Comparison of ENCODE assay signal across 19 cellular contexts in the genomic region with DNA sequence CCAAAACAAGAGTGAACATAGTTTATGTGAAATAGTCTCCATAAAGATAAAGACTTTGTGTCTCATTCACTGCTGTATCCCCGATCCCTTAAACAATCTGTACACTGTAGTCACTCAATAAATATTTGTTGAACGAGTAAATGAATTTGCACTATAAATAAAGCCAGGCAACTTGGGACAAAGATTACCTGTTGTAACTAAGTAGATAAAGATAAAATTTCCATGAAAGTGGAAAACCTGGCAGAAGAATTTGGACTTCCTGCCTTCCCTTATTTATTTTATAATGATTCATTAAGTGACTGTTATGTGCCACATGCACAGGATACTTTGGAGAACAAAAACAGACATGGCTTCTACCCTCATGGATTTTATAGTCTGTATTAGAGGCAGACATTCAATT.
DNase-seq lines count a peak whose midpoint lies in the region; ATAC-seq, FAIRE-seq and TF ChIP-seq lines count a peak whose summit lies in the region.
"Had no signal": no experiment of that assay in that cellular context is flagged by ENCODE, and none has a peak within 500 bp of the region (broad histone marks: within the 10 kb centered on the region; RNA-seq: fewer than 3 reads in every experiment).

No MANE protein-coding gene starts in this region.

- no peak overlapping the region for H3K4me3 Mint-ChIP-seq in HFFc6
- H3K4me3 Mint-ChIP-seq: CD4-positive, alpha-beta T cell had no signal

- H3K9me3 ChIP-seq in liver (ENCODE audit: control insufficient read depth in 4 of 4, low read length in 3 of 4) (no peaks in the 10 kb centered on the region), gastroesophageal sphincter (no peaks in the 10 kb centered on the region)
- H3K9me3 ChIP-seq: BE2C had no signal

- no peaks in the 10 kb centered on the region for H3K27me3 Mint-ChIP-seq in HFFc6 (ENCODE audit: insufficient read depth)
- H3K27me3 Mint-ChIP-seq: CD4-positive, alpha-beta T cell had no signal

- no peaks in the 10 kb centered on the region; the same call in 1 of the 2 replicates for H3K36me3 Mint-ChIP-seq in HFFc6 (ENCODE audit: low read depth)

- H3K27ac ChIP-seq in liver (ENCODE audit: low read depth in 1 of 2, low read length in 2 of 2), result no peak overlapping the region
- H3K27ac ChIP-seq in gastroesophageal sphincter, result no peak overlapping the region
- H3K27ac ChIP-seq: RWPE1 had no signal

- no peak overlapping the region for H3K9ac ChIP-seq in liver (ENCODE audit: low read depth in 1 of 2, low read length in 2 of 2)

- 32% methylated on average over 2 of the region's 2 CpGs for WGBS in liver
- WGBS in gastroesophageal sphincter (ENCODE audit: low coverage in 1 of 2), 2 donors, result 55 to 64% methylated on average over 2 of the region's 2 CpGs

- no peak for TF ChIP-seq EP300 in gastroesophageal sphincter (IDR thresholded peaks at IDR 0.05)

- no peak for TF ChIP-seq POLR2A in gastroesophageal sphincter (IDR thresholded peaks at IDR 0.05)

- no peaks in the 10 kb centered on the region for H3K9me3 Mint-ChIP-seq in HFFc6
- H3K9me3 Mint-ChIP-seq: CD4-positive, alpha-beta T cell had no signal

- peak; percentile 14 to 52 for TF ChIP-seq RAD21 in liver (IDR thresholded peaks at IDR 0.05)

- H3K4me3 ChIP-seq in bronchial epithelial cell (ENCODE audit: low read depth, low read length), result no peak overlapping the region
- no peak overlapping the region for H3K4me3 ChIP-seq in liver (ENCODE audit: low read depth in 1 of 3, low read length in 3 of 3)
- no peak overlapping the region for H3K4me3 ChIP-seq in gastroesophageal sphincter

- no peaks in the 10 kb centered on the region for H3K4me1 ChIP-seq in liver (ENCODE audit: control insufficient read depth in 4 of 4, insufficient read depth in 4 of 4, low read length in 3 of 4)
- no peaks in the 10 kb centered on the region for H3K4me1 ChIP-seq in gastroesophageal sphincter
- H3K4me1 ChIP-seq: BE2C had no signal

- H3K36me3 ChIP-seq in bronchial epithelial cell (ENCODE audit: control insufficient read depth, insufficient read depth, low read length), result no peaks in the 10 kb centered on the region
- no peaks in the 10 kb centered on the region for H3K36me3 ChIP-seq in liver (ENCODE audit: control insufficient read depth in 4 of 4, insufficient read depth in 3 of 4, low read depth in 1 of 4, low read length in 3 of 4)
- no peaks in the 10 kb centered on the region for H3K36me3 ChIP-seq in gastroesophageal sphincter
- H3K36me3 ChIP-seq: BE2C had no signal

- 0 out of 2 replicates have a peak overlapping the region, but pooled peaks have one; percentile 35 for H3K27ac Mint-ChIP-seq in HFFc6
- H3K27ac Mint-ChIP-seq: CD4-positive, alpha-beta T cell had no signal

- H3K27me3 ChIP-seq in bronchial epithelial cell (ENCODE audit: control insufficient read depth, insufficient read depth, low read length), result no peaks in the 10 kb centered on the region
- no peaks in the 10 kb centered on the region for H3K27me3 ChIP-seq in liver (ENCODE audit: control insufficient read depth in 4 of 4, insufficient read depth in 4 of 4, low read length in 3 of 4)
- H3K27me3 ChIP-seq in gastroesophageal sphincter, result no peaks in the 10 kb centered on the region
- H3K27me3 ChIP-seq: BE2C had no signal

- ATAC-seq in gastroesophageal sphincter, result no peak

- DNase-seq in HFFc6 (no peak), bronchial epithelial cell (ENCODE audit: low read depth) (peak; percentile 32), NCI-H69 (lab: John Stamatoyannopoulos, UW) (no peak), NCI-H1048 (lab: John Stamatoyannopoulos, UW) (no peak), foreskin melanocyte (no peak)
- DNase-seq: BE2C; CD4-positive, alpha-beta T cell; DND-41; MV-4-11; NCI-H1436; NCI-H2029 treated with DMSO at 0.1 percent for 48 hours; NCI-H2171 treated with DMSO at 0.1 percent for 48 hours; NCI-H446 treated with DMSO at 0.1 percent for 48 hours; NCI-H748 treated with DMSO at 0.1 percent for 48 hours; OCI-M1 had no signal

- no peak for FAIRE-seq in bronchial epithelial cell (lab: Jason Lieb, UNC)
- FAIRE-seq: D721Med had no signal

- no peak for TF ChIP-seq CTCF in HFFc6 (IDR thresholded peaks at IDR 0.05)
- no peak for TF ChIP-seq CTCF in bronchial epithelial cell (IDR thresholded peaks at IDR 0.05; ENCODE audit: insufficient read depth, low read length, severe bottlenecking)
- TF ChIP-seq CTCF in liver (IDR thresholded peaks at IDR 0.05; ENCODE audit: low read depth, low read length, missing input control), result no peak
- no peak for TF ChIP-seq CTCF in gastroesophageal sphincter (IDR thresholded peaks at IDR 0.05)

- peaks cover 26% of the 10 kb centered on the region for H3K4me1 Mint-ChIP-seq in HFFc6 (ENCODE audit: low read depth)

TF ChIP-seq in liver, 16 proteins besides CTCF, POLR2A, EP300 and RAD21:
- TF ChIP-seq JUND (IDR thresholded peaks at IDR 0.05), result peak; percentile 70 to 83
- peak; percentile 84 for TF ChIP-seq FOXA2 (IDR thresholded peaks at IDR 0.05)
- peak; percentile 14 to 69 for TF ChIP-seq RXRA (IDR thresholded peaks at IDR 0.05)
- TF ChIP-seq, protein P1, sequence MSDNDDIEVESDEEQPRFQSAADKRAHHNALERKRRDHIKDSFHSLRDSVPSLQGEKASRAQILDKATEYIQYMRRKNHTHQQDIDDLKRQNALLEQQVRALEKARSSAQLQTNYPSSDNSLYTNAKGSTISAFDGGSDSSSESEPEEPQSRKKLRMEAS (IDR thresholded peaks at IDR 0.05), result peak; percentile 51
- peak; percentile 60 for TF ChIP-seq FOXA1 (IDR thresholded peaks at IDR 0.05)
- peak in 1 of 2 donors; percentile 60 for TF ChIP-seq GABPA (IDR thresholded peaks at IDR 0.05 in 1 of 2, conservative IDR thresholded peaks at IDR 0.05 in 1 of 2)
- peak; percentile 79 to 88 for TF ChIP-seq HNF4A (conservative IDR thresholded peaks at IDR 0.05)
- no peak for TF ChIP-seq TAF1 (conservative IDR thresholded peaks at IDR 0.05)
- TF ChIP-seq HNF4G (IDR thresholded peaks at IDR 0.05), result no peak
- TF ChIP-seq, protein P2, sequence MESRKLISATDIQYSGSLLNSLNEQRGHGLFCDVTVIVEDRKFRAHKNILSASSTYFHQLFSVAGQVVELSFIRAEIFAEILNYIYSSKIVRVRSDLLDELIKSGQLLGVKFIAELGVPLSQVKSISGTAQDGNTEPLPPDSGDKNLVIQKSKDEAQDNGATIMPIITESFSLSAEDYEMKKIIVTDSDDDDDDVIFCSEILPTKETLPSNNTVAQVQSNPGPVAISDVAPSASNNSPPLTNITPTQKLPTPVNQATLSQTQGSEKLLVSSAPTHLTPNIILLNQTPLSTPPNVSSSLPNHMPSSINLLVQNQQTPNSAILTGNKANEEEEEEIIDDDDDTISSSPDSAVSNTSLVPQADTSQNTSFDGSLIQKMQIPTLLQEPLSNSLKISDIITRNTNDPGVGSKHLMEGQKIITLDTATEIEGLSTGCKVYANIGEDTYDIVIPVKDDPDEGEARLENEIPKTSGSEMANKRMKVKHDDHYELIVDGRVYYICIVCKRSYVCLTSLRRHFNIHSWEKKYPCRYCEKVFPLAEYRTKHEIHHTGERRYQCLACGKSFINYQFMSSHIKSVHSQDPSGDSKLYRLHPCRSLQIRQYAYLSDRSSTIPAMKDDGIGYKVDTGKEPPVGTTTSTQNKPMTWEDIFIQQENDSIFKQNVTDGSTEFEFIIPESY (IDR thresholded peaks at IDR 0.05), result peak; percentile 62
- TF ChIP-seq YY1 (IDR thresholded peaks at IDR 0.05), result peak; percentile 75
- TF ChIP-seq, protein P3, sequence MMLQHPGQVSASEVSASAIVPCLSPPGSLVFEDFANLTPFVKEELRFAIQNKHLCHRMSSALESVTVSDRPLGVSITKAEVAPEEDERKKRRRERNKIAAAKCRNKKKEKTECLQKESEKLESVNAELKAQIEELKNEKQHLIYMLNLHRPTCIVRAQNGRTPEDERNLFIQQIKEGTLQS (IDR thresholded peaks at IDR 0.05), result no peak
- TF ChIP-seq SP1 (IDR thresholded peaks at IDR 0.05), result peak; percentile 60
- TF ChIP-seq, protein P4, sequence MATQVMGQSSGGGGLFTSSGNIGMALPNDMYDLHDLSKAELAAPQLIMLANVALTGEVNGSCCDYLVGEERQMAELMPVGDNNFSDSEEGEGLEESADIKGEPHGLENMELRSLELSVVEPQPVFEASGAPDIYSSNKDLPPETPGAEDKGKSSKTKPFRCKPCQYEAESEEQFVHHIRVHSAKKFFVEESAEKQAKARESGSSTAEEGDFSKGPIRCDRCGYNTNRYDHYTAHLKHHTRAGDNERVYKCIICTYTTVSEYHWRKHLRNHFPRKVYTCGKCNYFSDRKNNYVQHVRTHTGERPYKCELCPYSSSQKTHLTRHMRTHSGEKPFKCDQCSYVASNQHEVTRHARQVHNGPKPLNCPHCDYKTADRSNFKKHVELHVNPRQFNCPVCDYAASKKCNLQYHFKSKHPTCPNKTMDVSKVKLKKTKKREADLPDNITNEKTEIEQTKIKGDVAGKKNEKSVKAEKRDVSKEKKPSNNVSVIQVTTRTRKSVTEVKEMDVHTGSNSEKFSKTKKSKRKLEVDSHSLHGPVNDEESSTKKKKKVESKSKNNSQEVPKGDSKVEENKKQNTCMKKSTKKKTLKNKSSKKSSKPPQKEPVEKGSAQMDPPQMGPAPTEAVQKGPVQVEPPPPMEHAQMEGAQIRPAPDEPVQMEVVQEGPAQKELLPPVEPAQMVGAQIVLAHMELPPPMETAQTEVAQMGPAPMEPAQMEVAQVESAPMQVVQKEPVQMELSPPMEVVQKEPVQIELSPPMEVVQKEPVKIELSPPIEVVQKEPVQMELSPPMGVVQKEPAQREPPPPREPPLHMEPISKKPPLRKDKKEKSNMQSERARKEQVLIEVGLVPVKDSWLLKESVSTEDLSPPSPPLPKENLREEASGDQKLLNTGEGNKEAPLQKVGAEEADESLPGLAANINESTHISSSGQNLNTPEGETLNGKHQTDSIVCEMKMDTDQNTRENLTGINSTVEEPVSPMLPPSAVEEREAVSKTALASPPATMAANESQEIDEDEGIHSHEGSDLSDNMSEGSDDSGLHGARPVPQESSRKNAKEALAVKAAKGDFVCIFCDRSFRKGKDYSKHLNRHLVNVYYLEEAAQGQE (IDR thresholded peaks at IDR 0.05), result peak; percentile 48
- TF ChIP-seq EGR1 (IDR thresholded peaks at IDR 0.05; ENCODE audit: low read depth in 2 of 2), result peak in 1 of 2 donors; percentile 44
- no peak for TF ChIP-seq NR2F2 (IDR thresholded peaks at IDR 0.05)
